20 cellular contexts compared by ENCODE assay signal in the genomic region with DNA sequence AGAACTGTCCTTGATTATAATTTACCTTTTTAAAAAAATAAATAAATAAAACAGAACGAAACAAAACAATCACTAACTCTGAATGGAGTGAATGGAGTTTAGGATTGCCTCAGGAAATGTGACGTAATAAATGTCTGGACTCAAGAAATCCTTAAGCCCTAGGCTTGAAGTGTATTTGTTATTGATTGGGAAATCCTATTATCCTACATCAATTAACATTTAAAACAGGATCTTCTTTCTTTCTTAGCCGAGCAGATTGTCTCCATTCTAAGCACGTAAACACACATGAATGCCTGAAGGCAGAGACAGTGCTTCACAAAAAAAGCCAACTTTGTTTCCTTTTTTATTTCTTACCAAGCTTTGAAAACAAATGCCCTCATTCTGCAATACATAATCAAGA. TPM values are rescaled to one million over a fixed set of nuclear protein-coding genes. Genes with fewer than 3 reads are reported as not detected.
DNase-seq lines count a peak whose midpoint lies in the region; ATAC-seq and TF ChIP-seq lines count a peak whose summit lies in the region.
"Had no signal": no experiment of that assay in that cellular context is flagged by ENCODE, and none has a peak within 500 bp of the region (broad histone marks: within the 10 kb centered on the region; RNA-seq: fewer than 3 reads in every experiment).

No MANE protein-coding gene starts in this region.

- peak overlapping the region; percentile 30 for H3K27ac ChIP-seq in cingulate gyrus (ENCODE audit: low read depth, low read length)
- H3K27ac ChIP-seq in thyroid gland = peak overlapping the region; percentile 44 to 67 (median 56)
- H3K27ac ChIP-seq in uterus = no peak overlapping the region
- H3K27ac ChIP-seq: HL-60, KMS-11, PC-9 had no signal

- DNase-seq in SK-MEL-5 (ENCODE audit: low read depth, low spot score) = peak; percentile 95
- DNase-seq in medulla oblongata (ENCODE audit: extremely low spot score) = peak; percentile 56
- DNase-seq in thyroid gland = no peak
- DNase-seq in NCI-H510A treated with DMSO at 0.1 percent for 48 hours (lab: John Stamatoyannopoulos, UW) = no peak
- DNase-seq in DMS53 (lab: John Stamatoyannopoulos, UW) = no peak
- no peak for DNase-seq in uterus
- DNase-seq: activated CD4-positive, alpha-beta T cell treated with anti-CD3 and anti-CD28 coated beads for 4 hours; activated gamma-delta T cell treated with Interleukin-2 at 50 U/mL for 16 hours; amniotic stem cell; effector memory CD8-positive, alpha-beta T cell; left colon; NCI-H526 treated with DMSO at 0.1 percent for 48 hours; PC-9; stimulated activated CD4-positive, alpha-beta T cell treated with anti-CD3 and anti-CD28 coated beads, Interleukin-4, amount 100 ng/mL, for 1 hour had no signal

- no peak overlapping the region for H3K4me3 ChIP-seq in thyroid gland (replicated peaks in 1 of 3)
- H3K4me3 ChIP-seq in uterus = no peak overlapping the region
- H3K4me3 ChIP-seq: GM12878, PC-9, suprapubic skin had no signal

- in situ Hi-C loops in SK-MEL-5 (cut with HindIII; ENCODE audit: low pct_unique_long_range_greater_than_20kb, low sequenced_read_pairs) = no loop called here

- H3K9me3 ChIP-seq in thyroid gland (no peaks in the 10 kb centered on the region), uterus (no peaks in the 10 kb centered on the region)
- H3K9me3 ChIP-seq: suprapubic skin had no signal

- H3K27me3 ChIP-seq in thyroid gland (no peaks in the 10 kb centered on the region), uterus (no peaks in the 10 kb centered on the region)
- H3K27me3 ChIP-seq: suprapubic skin had no signal

- intact Hi-C loops in thyroid gland (cut with DNase I) (no loop called here), uterus (cut with DNase I; ENCODE audit: low total_unique reads) (no loop called here)

- 93 to 94% methylated on average over 4 of the region's 4 CpGs for WGBS in thyroid gland, 2 donors

- TF ChIP-seq CTCF in thyroid gland (IDR thresholded peaks at IDR 0.05) (no peak), uterus (IDR thresholded peaks at IDR 0.05) (no peak)

- no peak for ATAC-seq in GM18861 (IDR thresholded peaks at IDR 0.05; ENCODE audit: unreplicated experiment)
- ATAC-seq: effector memory CD8-positive, alpha-beta T cell; GM12878; left colon had no signal

- H3K36me3 ChIP-seq in thyroid gland = peaks cover 0 to 3% of the 10 kb centered on the region in 2 donors
- no peaks in the 10 kb centered on the region for H3K36me3 ChIP-seq in uterus
- H3K36me3 ChIP-seq: suprapubic skin had no signal

- TF ChIP-seq POLR2A in thyroid gland (IDR thresholded peaks at IDR 0.05) = no peak
- TF ChIP-seq POLR2A in uterus (IDR thresholded peaks at IDR 0.05) = no peak

- peaks cover 26 to 29% of the 10 kb centered on the region in 2 donors for H3K4me1 ChIP-seq in thyroid gland
- H3K4me1 ChIP-seq in uterus = no peaks in the 10 kb centered on the region

RNA-seq across cellular contexts. Expression of a gene that starts 33.4 kb away (rescaled TPM):
- 31.8 and 33.6 TPM in 2 replicates for total RNA-seq in SK-MEL-5 (2014; rRNA removed; shearing (Covaris generic))
- 49.7 and 70.8 TPM in 2 replicates for polyA plus RNA-seq in SK-MEL-5 (2015; cell fraction: cytosol; rRNA removed)
- polyA plus RNA-seq in SK-MEL-5 (2015; cell fraction: nucleus; rRNA removed) = 84.9 and 100 TPM in 2 replicates
- total RNA-seq in thyroid gland (100 to 1,000 TPM in 1 of 4 donors, 10 to 100 TPM in 3; 57.2 to 122 (median 74.9) TPM), uterus (10 to 100 TPM; 12.8 to 52.1 (median 35.2) TPM)

Comparison
In these comparisons a context has a peak if more than half of its experiments do, and no peak if none do; other contexts are left out.
1. DNase-seq: peak in SK-MEL-5 (single experiment) and medulla oblongata (single experiment); none in thyroid gland (0 of 2), NCI-H510A treated with DMSO at 0.1 percent for 48 hours (single experiment), DMS53 (single experiment) and uterus (0 of 2).
2. H3K27ac ChIP-seq: peak in cingulate gyrus (single experiment) and thyroid gland (3 of 3); none in uterus (0 of 2).